ENCODE assay signal across 1 cellular context in the genomic region with DNA sequence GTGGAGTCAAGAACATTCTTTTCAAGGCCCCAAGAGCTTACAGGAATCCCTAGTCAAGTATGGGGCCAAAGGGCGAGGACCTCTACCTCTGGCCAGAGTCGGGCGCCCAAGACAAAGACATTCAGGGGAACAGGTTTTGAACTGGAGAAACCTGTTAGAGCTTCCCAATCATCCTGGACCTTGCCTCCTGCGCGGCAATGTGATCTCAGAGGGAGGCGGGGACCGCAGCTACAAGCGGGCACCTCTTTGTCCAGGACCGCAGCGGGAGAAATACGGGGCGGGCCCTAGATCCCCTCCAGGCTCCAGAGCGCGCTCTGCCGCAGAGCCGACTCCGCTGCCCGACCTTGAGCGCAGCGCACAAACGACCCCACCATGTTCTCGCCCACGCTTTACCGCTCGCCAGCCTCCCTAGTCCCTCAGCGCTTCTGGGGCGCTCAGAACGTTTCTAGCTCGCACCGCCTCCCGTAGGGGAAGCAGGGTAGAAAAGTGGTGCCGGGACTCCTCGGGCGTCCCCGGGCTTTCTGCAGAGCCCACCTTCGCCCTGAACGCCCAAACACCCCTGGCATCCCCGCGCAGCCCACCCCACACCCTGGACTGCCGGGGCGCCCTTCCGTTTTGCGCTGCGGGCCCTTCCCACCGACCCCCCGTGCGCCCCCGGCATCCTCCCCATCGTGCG.
A peak's percentile ranks its signal among the peaks of the same experiment; 100 is the strongest.
TF ChIP-seq lines count a peak whose summit lies in the region.

No MANE protein-coding gene starts in this region.

TF ChIP-seq in HepG2, 621 proteins besides CTCF, POLR2A, EP300 and RAD21 (continued from another document and continues in another):
- TF ChIP-seq, protein P1, sequence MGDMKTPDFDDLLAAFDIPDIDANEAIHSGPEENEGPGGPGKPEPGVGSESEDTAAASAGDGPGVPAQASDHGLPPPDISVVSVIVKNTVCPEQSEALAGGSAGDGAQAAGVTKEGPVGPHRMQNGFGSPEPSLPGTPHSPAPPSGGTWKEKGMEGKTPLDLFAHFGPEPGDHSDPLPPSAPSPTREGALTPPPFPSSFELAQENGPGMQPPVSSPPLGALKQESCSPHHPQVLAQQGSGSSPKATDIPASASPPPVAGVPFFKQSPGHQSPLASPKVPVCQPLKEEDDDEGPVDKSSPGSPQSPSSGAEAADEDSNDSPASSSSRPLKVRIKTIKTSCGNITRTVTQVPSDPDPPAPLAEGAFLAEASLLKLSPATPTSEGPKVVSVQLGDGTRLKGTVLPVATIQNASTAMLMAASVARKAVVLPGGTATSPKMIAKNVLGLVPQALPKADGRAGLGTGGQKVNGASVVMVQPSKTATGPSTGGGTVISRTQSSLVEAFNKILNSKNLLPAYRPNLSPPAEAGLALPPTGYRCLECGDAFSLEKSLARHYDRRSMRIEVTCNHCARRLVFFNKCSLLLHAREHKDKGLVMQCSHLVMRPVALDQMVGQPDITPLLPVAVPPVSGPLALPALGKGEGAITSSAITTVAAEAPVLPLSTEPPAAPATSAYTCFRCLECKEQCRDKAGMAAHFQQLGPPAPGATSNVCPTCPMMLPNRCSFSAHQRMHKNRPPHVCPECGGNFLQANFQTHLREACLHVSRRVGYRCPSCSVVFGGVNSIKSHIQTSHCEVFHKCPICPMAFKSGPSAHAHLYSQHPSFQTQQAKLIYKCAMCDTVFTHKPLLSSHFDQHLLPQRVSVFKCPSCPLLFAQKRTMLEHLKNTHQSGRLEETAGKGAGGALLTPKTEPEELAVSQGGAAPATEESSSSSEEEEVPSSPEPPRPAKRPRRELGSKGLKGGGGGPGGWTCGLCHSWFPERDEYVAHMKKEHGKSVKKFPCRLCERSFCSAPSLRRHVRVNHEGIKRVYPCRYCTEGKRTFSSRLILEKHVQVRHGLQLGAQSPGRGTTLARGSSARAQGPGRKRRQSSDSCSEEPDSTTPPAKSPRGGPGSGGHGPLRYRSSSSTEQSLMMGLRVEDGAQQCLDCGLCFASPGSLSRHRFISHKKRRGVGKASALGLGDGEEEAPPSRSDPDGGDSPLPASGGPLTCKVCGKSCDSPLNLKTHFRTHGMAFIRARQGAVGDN (CRISPR knock-in tag; IDR thresholded peaks at IDR 0.05) = peak; percentile 66; the same call in 1 of the 2 replicates
- TF ChIP-seq NCOA2 (CRISPR knock-in tag; IDR thresholded peaks at IDR 0.05) (peak; percentile 36; the same call in 1 of the 2 replicates), GTF3A (CRISPR knock-in tag; conservative IDR thresholded peaks at IDR 0.05) (peak; percentile 11; the same call in 1 of the 2 replicates), PAX8 (CRISPR knock-in tag; IDR thresholded peaks at IDR 0.05; ENCODE audit: borderline replicate concordance) (0 out of 2 replicates have a peak, but pooled peaks have one; percentile 41), HMGXB3 (CRISPR knock-in tag; IDR thresholded peaks at IDR 0.05; ENCODE audit: borderline replicate concordance) (peak; percentile 17; the same call in 1 of the 2 replicates), FOXK1 (CRISPR knock-in tag; IDR thresholded peaks at IDR 0.05; ENCODE audit: borderline replicate concordance, low read depth) (peak; percentile 14; the same call in 1 of the 2 replicates), ZNF207 (IDR thresholded peaks at IDR 0.05; ENCODE audit: borderline replicate concordance) (no peak), ZBTB20 (CRISPR knock-in tag; IDR thresholded peaks at IDR 0.05; ENCODE audit: borderline replicate concordance, low read depth) (0 out of 2 replicates have a peak, but pooled peaks have one; percentile 40), HOXD1 (CRISPR knock-in tag; IDR thresholded peaks at IDR 0.05) (0 out of 2 replicates have a peak, but pooled peaks have one; percentile 9), ZNF124 (CRISPR knock-in tag; IDR thresholded peaks at IDR 0.05) (0 out of 2 replicates have a peak, but pooled peaks have one; percentile 35), AGO1 (IDR thresholded peaks at IDR 0.05; ENCODE audit: low read depth, low read length, poor library complexity, severe bottlenecking) (no peak), NR2F6 (IDR thresholded peaks at IDR 0.05) (peak; percentile 46; the same call in 1 of the 2 replicates), NR2F6 (CRISPR knock-in tag; IDR thresholded peaks at IDR 0.05) (peak; percentile 27; the same call in 1 of the 2 replicates)
- TF ChIP-seq, protein P2, sequence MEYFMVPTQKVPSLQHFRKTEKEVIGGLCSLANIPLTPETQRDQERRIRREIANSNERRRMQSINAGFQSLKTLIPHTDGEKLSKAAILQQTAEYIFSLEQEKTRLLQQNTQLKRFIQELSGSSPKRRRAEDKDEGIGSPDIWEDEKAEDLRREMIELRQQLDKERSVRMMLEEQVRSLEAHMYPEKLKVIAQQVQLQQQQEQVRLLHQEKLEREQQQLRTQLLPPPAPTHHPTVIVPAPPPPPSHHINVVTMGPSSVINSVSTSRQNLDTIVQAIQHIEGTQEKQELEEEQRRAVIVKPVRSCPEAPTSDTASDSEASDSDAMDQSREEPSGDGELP (IDR thresholded peaks at IDR 0.05; ENCODE audit: borderline replicate concordance, low read depth) = no peak
- TF ChIP-seq, protein P3, sequence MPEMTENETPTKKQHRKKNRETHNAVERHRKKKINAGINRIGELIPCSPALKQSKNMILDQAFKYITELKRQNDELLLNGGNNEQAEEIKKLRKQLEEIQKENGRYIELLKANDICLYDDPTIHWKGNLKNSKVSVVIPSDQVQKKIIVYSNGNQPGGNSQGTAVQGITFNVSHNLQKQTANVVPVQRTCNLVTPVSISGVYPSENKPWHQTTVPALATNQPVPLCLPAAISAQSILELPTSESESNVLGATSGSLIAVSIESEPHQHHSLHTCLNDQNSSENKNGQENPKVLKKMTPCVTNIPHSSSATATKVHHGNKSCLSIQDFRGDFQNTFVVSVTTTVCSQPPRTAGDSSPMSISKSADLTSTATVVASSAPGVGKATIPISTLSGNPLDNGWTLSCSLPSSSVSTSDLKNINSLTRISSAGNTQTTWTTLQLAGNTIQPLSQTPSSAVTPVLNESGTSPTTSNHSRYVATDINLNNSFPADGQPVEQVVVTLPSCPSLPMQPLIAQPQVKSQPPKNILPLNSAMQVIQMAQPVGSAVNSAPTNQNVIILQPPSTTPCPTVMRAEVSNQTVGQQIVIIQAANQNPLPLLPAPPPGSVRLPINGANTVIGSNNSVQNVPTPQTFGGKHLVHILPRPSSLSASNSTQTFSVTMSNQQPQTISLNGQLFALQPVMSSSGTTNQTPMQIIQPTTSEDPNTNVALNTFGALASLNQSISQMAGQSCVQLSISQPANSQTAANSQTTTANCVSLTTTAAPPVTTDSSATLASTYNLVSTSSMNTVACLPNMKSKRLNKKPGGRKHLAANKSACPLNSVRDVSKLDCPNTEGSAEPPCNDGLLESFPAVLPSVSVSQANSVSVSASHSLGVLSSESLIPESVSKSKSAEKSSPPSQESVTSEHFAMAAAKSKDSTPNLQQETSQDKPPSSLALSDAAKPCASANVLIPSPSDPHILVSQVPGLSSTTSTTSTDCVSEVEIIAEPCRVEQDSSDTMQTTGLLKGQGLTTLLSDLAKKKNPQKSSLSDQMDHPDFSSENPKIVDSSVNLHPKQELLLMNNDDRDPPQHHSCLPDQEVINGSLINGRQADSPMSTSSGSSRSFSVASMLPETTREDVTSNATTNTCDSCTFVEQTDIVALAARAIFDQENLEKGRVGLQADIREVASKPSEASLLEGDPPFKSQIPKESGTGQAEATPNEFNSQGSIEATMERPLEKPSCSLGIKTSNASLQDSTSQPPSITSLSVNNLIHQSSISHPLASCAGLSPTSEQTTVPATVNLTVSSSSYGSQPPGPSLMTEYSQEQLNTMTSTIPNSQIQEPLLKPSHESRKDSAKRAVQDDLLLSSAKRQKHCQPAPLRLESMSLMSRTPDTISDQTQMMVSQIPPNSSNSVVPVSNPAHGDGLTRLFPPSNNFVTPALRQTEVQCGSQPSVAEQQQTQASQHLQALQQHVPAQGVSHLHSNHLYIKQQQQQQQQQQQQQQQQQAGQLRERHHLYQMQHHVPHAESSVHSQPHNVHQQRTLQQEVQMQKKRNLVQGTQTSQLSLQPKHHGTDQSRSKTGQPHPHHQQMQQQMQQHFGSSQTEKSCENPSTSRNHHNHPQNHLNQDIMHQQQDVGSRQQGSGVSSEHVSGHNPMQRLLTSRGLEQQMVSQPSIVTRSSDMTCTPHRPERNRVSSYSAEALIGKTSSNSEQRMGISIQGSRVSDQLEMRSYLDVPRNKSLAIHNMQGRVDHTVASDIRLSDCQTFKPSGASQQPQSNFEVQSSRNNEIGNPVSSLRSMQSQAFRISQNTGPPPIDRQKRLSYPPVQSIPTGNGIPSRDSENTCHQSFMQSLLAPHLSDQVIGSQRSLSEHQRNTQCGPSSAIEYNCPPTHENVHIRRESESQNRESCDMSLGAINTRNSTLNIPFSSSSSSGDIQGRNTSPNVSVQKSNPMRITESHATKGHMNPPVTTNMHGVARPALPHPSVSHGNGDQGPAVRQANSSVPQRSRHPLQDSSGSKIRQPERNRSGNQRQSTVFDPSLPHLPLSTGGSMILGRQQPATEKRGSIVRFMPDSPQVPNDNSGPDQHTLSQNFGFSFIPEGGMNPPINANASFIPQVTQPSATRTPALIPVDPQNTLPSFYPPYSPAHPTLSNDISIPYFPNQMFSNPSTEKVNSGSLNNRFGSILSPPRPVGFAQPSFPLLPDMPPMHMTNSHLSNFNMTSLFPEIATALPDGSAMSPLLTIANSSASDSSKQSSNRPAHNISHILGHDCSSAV (CRISPR knock-in tag; IDR thresholded peaks at IDR 0.05; ENCODE audit: borderline replicate concordance) = no peak
- TF ChIP-seq, protein P4, sequence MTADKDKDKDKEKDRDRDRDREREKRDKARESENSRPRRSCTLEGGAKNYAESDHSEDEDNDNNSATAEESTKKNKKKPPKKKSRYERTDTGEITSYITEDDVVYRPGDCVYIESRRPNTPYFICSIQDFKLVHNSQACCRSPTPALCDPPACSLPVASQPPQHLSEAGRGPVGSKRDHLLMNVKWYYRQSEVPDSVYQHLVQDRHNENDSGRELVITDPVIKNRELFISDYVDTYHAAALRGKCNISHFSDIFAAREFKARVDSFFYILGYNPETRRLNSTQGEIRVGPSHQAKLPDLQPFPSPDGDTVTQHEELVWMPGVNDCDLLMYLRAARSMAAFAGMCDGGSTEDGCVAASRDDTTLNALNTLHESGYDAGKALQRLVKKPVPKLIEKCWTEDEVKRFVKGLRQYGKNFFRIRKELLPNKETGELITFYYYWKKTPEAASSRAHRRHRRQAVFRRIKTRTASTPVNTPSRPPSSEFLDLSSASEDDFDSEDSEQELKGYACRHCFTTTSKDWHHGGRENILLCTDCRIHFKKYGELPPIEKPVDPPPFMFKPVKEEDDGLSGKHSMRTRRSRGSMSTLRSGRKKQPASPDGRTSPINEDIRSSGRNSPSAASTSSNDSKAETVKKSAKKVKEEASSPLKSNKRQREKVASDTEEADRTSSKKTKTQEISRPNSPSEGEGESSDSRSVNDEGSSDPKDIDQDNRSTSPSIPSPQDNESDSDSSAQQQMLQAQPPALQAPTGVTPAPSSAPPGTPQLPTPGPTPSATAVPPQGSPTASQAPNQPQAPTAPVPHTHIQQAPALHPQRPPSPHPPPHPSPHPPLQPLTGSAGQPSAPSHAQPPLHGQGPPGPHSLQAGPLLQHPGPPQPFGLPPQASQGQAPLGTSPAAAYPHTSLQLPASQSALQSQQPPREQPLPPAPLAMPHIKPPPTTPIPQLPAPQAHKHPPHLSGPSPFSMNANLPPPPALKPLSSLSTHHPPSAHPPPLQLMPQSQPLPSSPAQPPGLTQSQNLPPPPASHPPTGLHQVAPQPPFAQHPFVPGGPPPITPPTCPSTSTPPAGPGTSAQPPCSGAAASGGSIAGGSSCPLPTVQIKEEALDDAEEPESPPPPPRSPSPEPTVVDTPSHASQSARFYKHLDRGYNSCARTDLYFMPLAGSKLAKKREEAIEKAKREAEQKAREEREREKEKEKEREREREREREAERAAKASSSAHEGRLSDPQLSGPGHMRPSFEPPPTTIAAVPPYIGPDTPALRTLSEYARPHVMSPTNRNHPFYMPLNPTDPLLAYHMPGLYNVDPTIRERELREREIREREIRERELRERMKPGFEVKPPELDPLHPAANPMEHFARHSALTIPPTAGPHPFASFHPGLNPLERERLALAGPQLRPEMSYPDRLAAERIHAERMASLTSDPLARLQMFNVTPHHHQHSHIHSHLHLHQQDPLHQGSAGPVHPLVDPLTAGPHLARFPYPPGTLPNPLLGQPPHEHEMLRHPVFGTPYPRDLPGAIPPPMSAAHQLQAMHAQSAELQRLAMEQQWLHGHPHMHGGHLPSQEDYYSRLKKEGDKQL (CRISPR knock-in tag; IDR thresholded peaks at IDR 0.05; ENCODE audit: low read depth) = no peak
